Comparison of ENCODE assay signal across 8 cellular contexts in genomic region chr5:74766887-74767578, GRCh38. TPM values are rescaled to one million over a fixed set of nuclear protein-coding genes. Genes with fewer than 3 reads are reported as not detected.
DNase-seq lines count a peak whose midpoint lies in the region; ATAC-seq and TF ChIP-seq lines count a peak whose summit lies in the region.

TSS of gene GFM2 (minus strand) at chr5:74767117. CDS start at chr5:74763742, 3,375 bp downstream.
TSS of gene NSA2 (plus strand) at chr5:74767249. CDS start at chr5:74767361, 112 bp downstream.

- H3K27me3 ChIP-seq in right atrium auricular region, result no peaks in the 10 kb centered on the region
- H3K27me3 ChIP-seq in uterus, result no peaks in the 10 kb centered on the region

- peak within 1 kb of the TSS; percentile 94 to 98 for H3K4me3 ChIP-seq in right atrium auricular region
- H3K4me3 ChIP-seq in uterus, result peak within 1 kb of the TSS; percentile 76 to 92

- H3K4me1 ChIP-seq in right atrium auricular region (peaks cover 0 to 33% of the 10 kb centered on the region in 2 donors), uterus (peaks cover 5 to 14% of the 10 kb centered on the region in 2 donors)

- intact Hi-C loops in uterus (cut with DNase I; ENCODE audit: low total_unique reads), result no loop called here

- H3K9me3 ChIP-seq in right atrium auricular region, result no peaks in the 10 kb centered on the region
- H3K9me3 ChIP-seq in uterus, result no peaks in the 10 kb centered on the region

- DNase-seq in NCI-H187 (lab: John Stamatoyannopoulos, UW) (peak; percentile 87 to 88), T-helper 2 cell (peak; percentile 78 to 95 (median 89)), anterior cingulate cortex (lab: John Stamatoyannopoulos, UW) (peak; percentile 73 to 98 (median 92)), right atrium auricular region (ENCODE audit: low spot score) (peak; percentile 92), pulmonary artery endothelial cell (ENCODE audit: low read depth, low spot score) (peak; percentile 84), uterus (peak; percentile 90 to 92)

- ATAC-seq in GM18498 (IDR thresholded peaks at IDR 0.05; ENCODE audit: unreplicated experiment) (peak; percentile 86), HG02938 (IDR thresholded peaks at IDR 0.05; ENCODE audit: unreplicated experiment) (peak; percentile 89)

- TF ChIP-seq POLR2A in uterus (IDR thresholded peaks at IDR 0.05), result peak in 1 of 2 donors; percentile 39

- H3K36me3 ChIP-seq in right atrium auricular region (peaks cover 18% of the 10 kb centered on the region), uterus (no peaks in the 10 kb centered on the region)

- no peak for TF ChIP-seq CTCF in right atrium auricular region (IDR thresholded peaks at IDR 0.05)
- peak in 3 of 4 experiments; percentile 2 to 28 (median 19) for TF ChIP-seq CTCF in uterus (IDR thresholded peaks at IDR 0.05)

- H3K27ac ChIP-seq in right atrium auricular region (peak within 1 kb of the TSS; percentile 79 to 83), uterus (peak within 1 kb of the TSS; percentile 83 to 86)

RNA-seq across cellular contexts. Expression of gene GFM2, which starts in this region (rescaled TPM):
- total RNA-seq in right atrium auricular region, result 10 to 100 TPM; 19.7 to 36.4 TPM
- total RNA-seq in pulmonary artery endothelial cell, result 40.6 and 55.2 TPM in 2 replicates
- total RNA-seq in uterus, result 10 to 100 TPM; 15.9 to 55.7 (median 26.6) TPM

RNA-seq across cellular contexts. Expression of gene NSA2, which starts in this region (rescaled TPM):
- total RNA-seq in right atrium auricular region (10 to 100 TPM; 65.8 to 69.3 TPM), pulmonary artery endothelial cell (82.9 and 97.2 TPM in 2 replicates), uterus (100 to 1,000 TPM in 2 of 4 donors, 10 to 100 TPM in 2; 91.5 to 229 (median 112) TPM)

Comparison
In these comparisons a context has a peak if more than half of its experiments do, and no peak if none do; other contexts are left out.
1. Peak in every context shown above with its lines: DNase-seq, ATAC-seq, H3K4me3 ChIP-seq and H3K27ac ChIP-seq.
2. CTCF ChIP-seq: peak in uterus (3 of 4); none in right atrium auricular region (0 of 2).